In genomic region chr19:17499030-17499429, GRCh38 we compare ENCODE assay signal across 8 cellular contexts. TPM values are rescaled to one million over a fixed set of nuclear protein-coding genes. Genes with fewer than 3 reads are reported as not detected.
A peak's percentile ranks its signal among the peaks of the same experiment; 100 is the strongest.
DNase-seq lines count a peak whose midpoint lies in the region; ATAC-seq, FAIRE-seq and TF ChIP-seq lines count a peak whose summit lies in the region.
"Not testable (repeated sequence)": the region's sequence is repeated elsewhere in the genome, so short reads cannot be mapped to it uniquely, and the experiment has no call there.
"Had no signal": no experiment of that assay in that cellular context is flagged by ENCODE, and none has a peak within 500 bp of the region (broad histone marks: within the 10 kb centered on the region; RNA-seq: fewer than 3 reads in every experiment).

No MANE protein-coding gene starts in this region.

- not testable (repeated sequence) for TF ChIP-seq RAD21 in HepG2 (CRISPR knock-in tag; IDR thresholded peaks at IDR 0.05)

- not testable (repeated sequence) for TF ChIP-seq CTCF in MCF 10A (IDR thresholded peaks at IDR 0.05; ENCODE audit: unreplicated experiment); glutamatergic neuron (IDR thresholded peaks at IDR 0.05; ENCODE audit: partially characterized antibody, unreplicated experiment); osteoblast (IDR thresholded peaks at IDR 0.05; ENCODE audit: extremely low read depth, low read depth, low read length); spleen (IDR thresholded peaks at IDR 0.05 in 8 of 11, conservative IDR thresholded peaks at IDR 0.05 in 3 of 11)
- TF ChIP-seq CTCF in HepG2 (CRISPR knock-in tag; IDR thresholded peaks at IDR 0.05), result peak; percentile 45

- not testable (repeated sequence) for H4K20me1 ChIP-seq in HepG2 (ENCODE audit: insufficient read depth, low read length)
- peaks cover 10% of the 10 kb centered on the region for H4K20me1 ChIP-seq in osteoblast (ENCODE audit: insufficient read depth, low read length)

- in situ Hi-C loops in HepG2 (cut with HindIII; ENCODE audit: extremely low pct_ligation_motif_present, low pct_unique_long_range_greater_than_20kb), result not testable (repeated sequence)

- intact Hi-C loops in MCF 10A (cut with micrococcal nuclease), result loop anchor here (2.0 kb wide), 1 partner anchor 76 kb away; no protein-coding TSS in a partner anchor
- intact Hi-C loops in HepG2 (cut with micrococcal nuclease; ENCODE audit: unreplicated experiment); spleen (cut with DNase I; ENCODE audit: low total_unique reads): not testable (repeated sequence)

- H3K27ac Mint-ChIP-seq in MCF 10A (ENCODE audit: low read depth, unreplicated experiment), result peak overlapping the region; percentile 73
- H3K27ac Mint-ChIP-seq in glutamatergic neuron (ENCODE audit: unreplicated experiment), result not testable (repeated sequence)

- DNase-seq in ELF-1 (ENCODE audit: low read depth, low spot score), result peak; percentile 50
- DNase-seq in NCI-H2227 (lab: John Stamatoyannopoulos, UW; ENCODE audit: unreplicated experiment), result peak; percentile 24
- DNase-seq in MCF 10A (ENCODE audit: unreplicated experiment); HepG2 (ENCODE audit: low spot score); osteoblast (ENCODE audit: insufficient read length, low spot score, missing footprints); spleen: not testable (repeated sequence)
- peak; percentile 48 for DNase-seq in glutamatergic neuron

- not testable (repeated sequence) for BruUV-seq in MCF 10A (replicated peaks; lab: Mats Ljungman, UMichigan)
- TSS peak; percentile 88 for BruUV-seq in HepG2 (replicated peaks; lab: Mats Ljungman, UMichigan)

- H3K27me3 ChIP-seq in HepG2 (ENCODE audit: control insufficient read depth in 1 of 2, insufficient read depth in 2 of 2, low read length in 2 of 2); osteoblast (ENCODE audit: insufficient read depth, low read length); spleen (replicated peaks in 1 of 7): not testable (repeated sequence)

- CTCF ChIA-PET in MCF 10A (lab: Yijun Ruan, JAX), result interaction anchor here (0.6 kb wide), 1 partner anchor 1208 kb away, joined by 3 read pairs; no protein-coding TSS in a partner anchor
- CTCF ChIA-PET in HepG2 (lab: Yijun Ruan, JAX; ENCODE audit: low intra/inter-chr PET ratio, low total read pairs), result not testable (repeated sequence)

- H3K36me3 Mint-ChIP-seq in MCF 10A (ENCODE audit: insufficient read depth, unreplicated experiment), result peaks cover 32% of the 10 kb centered on the region
- not testable (repeated sequence) for H3K36me3 Mint-ChIP-seq in glutamatergic neuron (ENCODE audit: unreplicated experiment)

- H3K4me1 ChIP-seq in HepG2 (ENCODE audit: insufficient read depth, low read length), result peaks cover 40% of the 10 kb centered on the region
- H3K4me1 ChIP-seq in osteoblast (ENCODE audit: insufficient read depth, low read length), result peaks cover 12% of the 10 kb centered on the region
- H3K4me1 ChIP-seq in spleen, result peaks cover 0 to 58% (median 32%) of the 10 kb centered on the region in 6 donors

- H3K4me3 Mint-ChIP-seq in MCF 10A (ENCODE audit: unreplicated experiment); glutamatergic neuron (ENCODE audit: unreplicated experiment): not testable (repeated sequence)

- not testable (repeated sequence) for TF ChIP-seq EP300 in HepG2 (IDR thresholded peaks at IDR 0.05; ENCODE audit: low read depth in 2 of 2, low read length in 2 of 2); HepG2 (CRISPR knock-in tag; IDR thresholded peaks at IDR 0.05; ENCODE audit: borderline replicate concordance)

- 0 out of 2 replicates have a peak overlapping the region, but pooled peaks have one; percentile 15 for H3K9ac ChIP-seq in HepG2 (ENCODE audit: insufficient read depth, low read depth, low read length)

- TF ChIP-seq POLR2A in HepG2 (IDR thresholded peaks at IDR 0.05; ENCODE audit: insufficient read depth in 1 of 2, low read depth in 2 of 2, low read length in 2 of 2); spleen (IDR thresholded peaks at IDR 0.05): not testable (repeated sequence)

- H3K79me2 ChIP-seq in HepG2 (ENCODE audit: insufficient read depth, low read length), result not testable (repeated sequence)
- H3K79me2 ChIP-seq in osteoblast (ENCODE audit: insufficient read depth, low read length), result peaks cover 23% of the 10 kb centered on the region

- H3K27ac ChIP-seq in HepG2 (ENCODE audit: extremely low read length, insufficient read depth, low read length) (peak overlapping the region; percentile 22), osteoblast (ENCODE audit: low read depth, low read length) (peak overlapping the region; percentile 92), spleen (peak overlapping the region in 5 of 8 donors; percentile 48 to 85 (median 78))

- not testable (repeated sequence) for H3K27me3 Mint-ChIP-seq in MCF 10A (ENCODE audit: insufficient read depth, unreplicated experiment); glutamatergic neuron (ENCODE audit: unreplicated experiment)

- ATAC-seq in HepG2, result peak; percentile 54

- 23% methylated on average over 5 of the region's 11 CpGs for WGBS in HepG2 (ENCODE audit: low lambda C conversion rate)
- WGBS in spleen, 5 donors, result 71 to 81% (median 78%) methylated on average over 10 to 11 of the region's 11 CpGs

- H3K36me3 ChIP-seq in HepG2 (replicated peaks in 1 of 2; ENCODE audit: control insufficient read depth in 1 of 2, insufficient read depth in 2 of 2, low read length in 2 of 2), result not testable (repeated sequence)
- H3K36me3 ChIP-seq in osteoblast (ENCODE audit: insufficient read depth, low read length), result peaks cover 25% of the 10 kb centered on the region
- peaks cover 0 to 26% (median 2%) of the 10 kb centered on the region in 6 donors for H3K36me3 ChIP-seq in spleen

- H3K9me3 Mint-ChIP-seq in MCF 10A (ENCODE audit: unreplicated experiment); glutamatergic neuron (ENCODE audit: unreplicated experiment): not testable (repeated sequence)

- not testable (repeated sequence) for FAIRE-seq in HepG2 (lab: Jason Lieb, UNC)

- not testable (repeated sequence) for H3K9me3 ChIP-seq in HepG2 (ENCODE audit: low read length); osteoblast (ENCODE audit: low read depth, low read length); spleen

- H2AFZ ChIP-seq in HepG2 (ENCODE audit: low read length); osteoblast (ENCODE audit: low read length): not testable (repeated sequence)

- peak overlapping the region; percentile 73 for H3K4me2 ChIP-seq in HepG2 (ENCODE audit: low read depth, low read length)
- not testable (repeated sequence) for H3K4me2 ChIP-seq in osteoblast (ENCODE audit: insufficient read depth, low read length)

- H3K4me1 Mint-ChIP-seq in MCF 10A (ENCODE audit: insufficient read depth, unreplicated experiment), result peaks cover 15% of the 10 kb centered on the region
- not testable (repeated sequence) for H3K4me1 Mint-ChIP-seq in glutamatergic neuron (ENCODE audit: low read depth, unreplicated experiment)

- not testable (repeated sequence) for H3K4me3 ChIP-seq in HepG2 (replicated peaks in 1 of 3; ENCODE audit: insufficient read depth in 1 of 3, low read depth in 2 of 3, low read length in 3 of 3); osteoblast (ENCODE audit: insufficient read depth, low read length); spleen

- POLR2A ChIA-PET in MCF 10A (lab: Yijun Ruan, JAX), result interaction anchor here (2.5 kb wide), 1 partner anchor 12 kb away, joined by 13 read pairs; the partner anchor contains the start of gene PGLS
- POLR2A ChIA-PET in HepG2 (lab: Yijun Ruan, JAX), result interaction anchor here (1.2 to 3.6 kb wide), 5 partner anchors 11 to 93 kb away, joined by 3 to 45 read pairs (median 4); partner anchors contain the start of genes BST2, PGLS and SLC27A1

RNA-seq across cellular contexts. Expression of gene PGLS, which starts 12.4 kb away (rescaled TPM):
- total RNA-seq in MCF 10A (2022) (115 and 143 TPM in 2 replicates), glutamatergic neuron (ENCODE audit: unreplicated experiment) (66.0 TPM), HepG2 (2016; rRNA removed; fragmentation: Illumina TruSeq; extraction: Trizol) (33.8 and 36.7 TPM in 2 replicates), osteoblast (84.6 and 98.1 TPM in 2 replicates), spleen (100 to 1,000 TPM in 2 of 7 donors, 10 to 100 TPM in 5; 70.6 to 111 (median 83.7) TPM)
- total RNA-seq in HepG2 (2016; cell fraction: cytosol; rRNA removed; fragmentation: Illumina TruSeq; extraction: Trizol; ENCODE audit: low read depth), result 28.7 and 30.6 TPM in 2 replicates
- total RNA-seq in HepG2 (2016; cell fraction: insoluble cytoplasmic fraction; rRNA removed; fragmentation: Illumina TruSeq; extraction: Trizol), result 31.6 and 33.6 TPM in 2 replicates
- total RNA-seq in HepG2 (2016; cell fraction: membrane; rRNA removed; fragmentation: Illumina TruSeq; extraction: Trizol), result 36.0 and 41.5 TPM in 2 replicates
- total RNA-seq in HepG2 (2016; cell fraction: nucleus; rRNA removed; fragmentation: Illumina TruSeq; extraction: Trizol), result 18.4 and 23.5 TPM in 2 replicates
- polyA plus RNA-seq in HepG2 (2011; rRNA removed) (43.8 and 49.1 TPM in 2 replicates), spleen (100 to 1,000 TPM in 2 of 3 donors, 10 to 100 TPM in 1; 94.8 to 118 (median 109) TPM)
- 33.3 and 59.8 TPM in 2 replicates for polyA plus RNA-seq in HepG2 (2011; cell fraction: cytosol; rRNA removed)
- polyA plus RNA-seq in HepG2 (2011; cell fraction: nucleus; rRNA removed), result 74.2 and 74.7 TPM in 2 replicates
- 26.9 and 37.3 TPM in 2 replicates for polyA plus RNA-seq in HepG2 (2012)
- polyA plus RNA-seq in HepG2 (2016; cell fraction: cytosol; fragmentation: Illumina TruSeq; extraction: Trizol; ENCODE audit: low read depth), result 48.8 and 52.7 TPM in 2 replicates
- polyA plus RNA-seq in HepG2 (2016; cell fraction: insoluble cytoplasmic fraction; fragmentation: Illumina TruSeq; extraction: Trizol; ENCODE audit: low read depth), result 50.4 and 56.4 TPM in 2 replicates
- polyA plus RNA-seq in HepG2 (2016; cell fraction: membrane; fragmentation: Illumina TruSeq; extraction: Trizol; ENCODE audit: low read depth), result 55.3 and 57.7 TPM in 2 replicates
- polyA plus RNA-seq in HepG2 (2016; cell fraction: nucleus; fragmentation: Illumina TruSeq; extraction: Trizol; ENCODE audit: insufficient read depth, low read depth), result 47.8 and 49.3 TPM in 2 replicates
- polyA minus RNA-seq in HepG2 (2011; rRNA and poly(A)+ RNA removed; ENCODE audit: low replicate concordance), result 83.1 and 129 TPM in 2 replicates
- polyA minus RNA-seq in HepG2 (2011; cell fraction: cytosol; rRNA and poly(A)+ RNA removed), result 36.2 and 38.6 TPM in 2 replicates
- 19.7 and 23.1 TPM in 2 replicates for polyA minus RNA-seq in HepG2 (2011; cell fraction: nucleus; rRNA and poly(A)+ RNA removed)

RNA-seq across cellular contexts. Expression of gene SLC27A1, which starts 28.7 kb away (rescaled TPM):
- total RNA-seq in MCF 10A (2022) (3.4 and 5.0 TPM in 2 replicates), glutamatergic neuron (ENCODE audit: unreplicated experiment) (16.9 TPM), HepG2 (2016; rRNA removed; fragmentation: Illumina TruSeq; extraction: Trizol) (1.7 and 4.1 TPM in 2 replicates), osteoblast (47.4 and 64.4 TPM in 2 replicates), spleen (10 to 100 TPM; 11.3 to 23.3 (median 18.6) TPM)
- 0.71 and 0.79 TPM in 2 replicates for total RNA-seq in HepG2 (2016; cell fraction: cytosol; rRNA removed; fragmentation: Illumina TruSeq; extraction: Trizol; ENCODE audit: low read depth)
- total RNA-seq in HepG2 (2016; cell fraction: insoluble cytoplasmic fraction; rRNA removed; fragmentation: Illumina TruSeq; extraction: Trizol), result 1.7 and 4.7 TPM in 2 replicates
- total RNA-seq in HepG2 (2016; cell fraction: membrane; rRNA removed; fragmentation: Illumina TruSeq; extraction: Trizol), result 1.8 and 2.2 TPM in 2 replicates
- 4.2 and 7.1 TPM in 2 replicates for total RNA-seq in HepG2 (2016; cell fraction: nucleus; rRNA removed; fragmentation: Illumina TruSeq; extraction: Trizol)
- polyA plus RNA-seq in HepG2 (2011; rRNA removed) (8.7 and 8.8 TPM in 2 replicates), spleen (10 to 100 TPM in 1 of 3 donors, 1 to 10 TPM in 2; 4.8 to 14.7 (median 9.3) TPM)
- polyA plus RNA-seq in HepG2 (2011; cell fraction: cytosol; rRNA removed), result 5.6 and 8.5 TPM in 2 replicates
- polyA plus RNA-seq in HepG2 (2011; cell fraction: nucleus; rRNA removed), result 30.2 and 36.7 TPM in 2 replicates
- polyA plus RNA-seq in HepG2 (2012), result 4.1 and 6.3 TPM in 2 replicates
- polyA plus RNA-seq in HepG2 (2016; cell fraction: cytosol; fragmentation: Illumina TruSeq; extraction: Trizol; ENCODE audit: low read depth), result 0.52 and 0.53 TPM in 2 replicates
- polyA plus RNA-seq in HepG2 (2016; cell fraction: insoluble cytoplasmic fraction; fragmentation: Illumina TruSeq; extraction: Trizol; ENCODE audit: low read depth), result 1.3 and 1.7 TPM in 2 replicates
- polyA plus RNA-seq in HepG2 (2016; cell fraction: membrane; fragmentation: Illumina TruSeq; extraction: Trizol; ENCODE audit: low read depth), result 0.94 and 1.2 TPM in 2 replicates
- 9.9 and 10.8 TPM in 2 replicates for polyA plus RNA-seq in HepG2 (2016; cell fraction: nucleus; fragmentation: Illumina TruSeq; extraction: Trizol; ENCODE audit: insufficient read depth, low read depth)
- polyA minus RNA-seq in HepG2 (2011; rRNA and poly(A)+ RNA removed; ENCODE audit: low replicate concordance), result 1.1 and 18.4 TPM in 2 replicates
- polyA minus RNA-seq in HepG2 (2011; cell fraction: cytosol; rRNA and poly(A)+ RNA removed), result 7.5 and 11.5 TPM in 2 replicates
- 5.5 and 9.3 TPM in 2 replicates for polyA minus RNA-seq in HepG2 (2011; cell fraction: nucleus; rRNA and poly(A)+ RNA removed)

RNA-seq across cellular contexts. Expression of gene NXNL1, which starts 38.3 kb away (rescaled TPM):
- total RNA-seq in MCF 10A (2022) (not detected in 2 replicates), glutamatergic neuron (ENCODE audit: unreplicated experiment) (not detected), HepG2 (2016; rRNA removed; fragmentation: Illumina TruSeq; extraction: Trizol) (not detected in 2 replicates), osteoblast (not detected in 2 replicates), spleen (not detected)
- not detected in 2 replicates for total RNA-seq in HepG2 (2016; cell fraction: cytosol; rRNA removed; fragmentation: Illumina TruSeq; extraction: Trizol; ENCODE audit: low read depth)
- total RNA-seq in HepG2 (2016; cell fraction: insoluble cytoplasmic fraction; rRNA removed; fragmentation: Illumina TruSeq; extraction: Trizol), result not detected in 2 replicates
- total RNA-seq in HepG2 (2016; cell fraction: membrane; rRNA removed; fragmentation: Illumina TruSeq; extraction: Trizol), result not detected in 2 replicates
- total RNA-seq in HepG2 (2016; cell fraction: nucleus; rRNA removed; fragmentation: Illumina TruSeq; extraction: Trizol), result not detected in 2 replicates
- polyA plus RNA-seq in HepG2 (2011; rRNA removed) (not detected in 2 replicates), spleen (not detected)
- polyA plus RNA-seq in HepG2 (2011; cell fraction: cytosol; rRNA removed), result not detected in 2 replicates
- not detected in 2 replicates for polyA plus RNA-seq in HepG2 (2011; cell fraction: nucleus; rRNA removed)
- polyA plus RNA-seq in HepG2 (2012), result not detected in 2 replicates
- not detected in 2 replicates for polyA plus RNA-seq in HepG2 (2016; cell fraction: cytosol; fragmentation: Illumina TruSeq; extraction: Trizol; ENCODE audit: low read depth)
- not detected in 2 replicates for polyA plus RNA-seq in HepG2 (2016; cell fraction: insoluble cytoplasmic fraction; fragmentation: Illumina TruSeq; extraction: Trizol; ENCODE audit: low read depth)
- not detected in 2 replicates for polyA plus RNA-seq in HepG2 (2016; cell fraction: membrane; fragmentation: Illumina TruSeq; extraction: Trizol; ENCODE audit: low read depth)
- polyA plus RNA-seq in HepG2 (2016; cell fraction: nucleus; fragmentation: Illumina TruSeq; extraction: Trizol; ENCODE audit: insufficient read depth, low read depth), result not detected in 2 replicates
- not detected in 2 replicates for polyA minus RNA-seq in HepG2 (2011; rRNA and poly(A)+ RNA removed; ENCODE audit: low replicate concordance)
- polyA minus RNA-seq in HepG2 (2011; cell fraction: cytosol; rRNA and poly(A)+ RNA removed), result not detected in 2 replicates
- not detected in 2 replicates for polyA minus RNA-seq in HepG2 (2011; cell fraction: nucleus; rRNA and poly(A)+ RNA removed)
- total RNA-seq: CD8-positive, alpha-beta memory T cell had no signal
- polyA plus RNA-seq: CD8-positive, alpha-beta memory T cell had no signal

RNA-seq across cellular contexts. Expression of gene TMEM221, which starts 50.6 kb away (rescaled TPM):
- total RNA-seq in MCF 10A (2022) (not detected in 2 replicates), glutamatergic neuron (ENCODE audit: unreplicated experiment) (not detected), HepG2 (2016; rRNA removed; fragmentation: Illumina TruSeq; extraction: Trizol) (0.55 and 0.77 TPM in 2 replicates), osteoblast (not detected in 2 replicates), spleen (not detected)
- total RNA-seq in HepG2 (2016; cell fraction: cytosol; rRNA removed; fragmentation: Illumina TruSeq; extraction: Trizol; ENCODE audit: low read depth), result 0.51 and 0.53 TPM in 2 replicates
- 0.39 and 0.50 TPM in 2 replicates for total RNA-seq in HepG2 (2016; cell fraction: insoluble cytoplasmic fraction; rRNA removed; fragmentation: Illumina TruSeq; extraction: Trizol)
- total RNA-seq in HepG2 (2016; cell fraction: membrane; rRNA removed; fragmentation: Illumina TruSeq; extraction: Trizol), result 0.46 and 0.62 TPM in 2 replicates
- total RNA-seq in HepG2 (2016; cell fraction: nucleus; rRNA removed; fragmentation: Illumina TruSeq; extraction: Trizol), result 0.94 and 1.4 TPM in 2 replicates
- polyA plus RNA-seq in HepG2 (2011; rRNA removed) (0.27 and 0.33 TPM in 2 replicates), spleen (under 1 TPM in 2 of 3 donors, not detected in 1; 0.03 to 0.20 TPM)
- polyA plus RNA-seq in HepG2 (2011; cell fraction: cytosol; rRNA removed), result 0.19 and 0.24 TPM in 2 replicates
- polyA plus RNA-seq in HepG2 (2011; cell fraction: nucleus; rRNA removed), result 0.61 and 0.64 TPM in 2 replicates
- 0.43 and 0.50 TPM in 2 replicates for polyA plus RNA-seq in HepG2 (2012)
- 0.25 and 0.32 TPM in 2 replicates for polyA plus RNA-seq in HepG2 (2016; cell fraction: cytosol; fragmentation: Illumina TruSeq; extraction: Trizol; ENCODE audit: low read depth)
- 0.28 and 0.31 TPM in 2 replicates for polyA plus RNA-seq in HepG2 (2016; cell fraction: insoluble cytoplasmic fraction; fragmentation: Illumina TruSeq; extraction: Trizol; ENCODE audit: low read depth)
- polyA plus RNA-seq in HepG2 (2016; cell fraction: membrane; fragmentation: Illumina TruSeq; extraction: Trizol; ENCODE audit: low read depth), result 0.24 and 0.40 TPM in 2 replicates
- 1.3 and 2.0 TPM in 2 replicates for polyA plus RNA-seq in HepG2 (2016; cell fraction: nucleus; fragmentation: Illumina TruSeq; extraction: Trizol; ENCODE audit: insufficient read depth, low read depth)
- 0.14 and 0.36 TPM in 2 replicates for polyA minus RNA-seq in HepG2 (2011; rRNA and poly(A)+ RNA removed; ENCODE audit: low replicate concordance)
- not detected in 2 replicates for polyA minus RNA-seq in HepG2 (2011; cell fraction: cytosol; rRNA and poly(A)+ RNA removed)
- 0.52 TPM in 1 of 2 replicates, not detected in the other for polyA minus RNA-seq in HepG2 (2011; cell fraction: nucleus; rRNA and poly(A)+ RNA removed)
- total RNA-seq: CD8-positive, alpha-beta memory T cell had no signal
- polyA plus RNA-seq: CD8-positive, alpha-beta memory T cell had no signal

RNA-seq across cellular contexts. Expression of gene COLGALT1, which starts 56.4 kb away (rescaled TPM):
- 103 and 107 TPM in 2 replicates for total RNA-seq in MCF 10A (2022)
- 74.5 TPM for total RNA-seq in glutamatergic neuron (ENCODE audit: unreplicated experiment)
- 33.3 and 58.0 TPM in 2 replicates for total RNA-seq in HepG2 (2016; rRNA removed; fragmentation: Illumina TruSeq; extraction: Trizol)
- 9.3 and 10.3 TPM in 2 replicates for total RNA-seq in HepG2 (2016; cell fraction: cytosol; rRNA removed; fragmentation: Illumina TruSeq; extraction: Trizol; ENCODE audit: low read depth)
- 33.6 and 57.7 TPM in 2 replicates for total RNA-seq in HepG2 (2016; cell fraction: insoluble cytoplasmic fraction; rRNA removed; fragmentation: Illumina TruSeq; extraction: Trizol)
- total RNA-seq in HepG2 (2016; cell fraction: membrane; rRNA removed; fragmentation: Illumina TruSeq; extraction: Trizol), result 32.5 and 35.6 TPM in 2 replicates
- 53.1 and 65.6 TPM in 2 replicates for total RNA-seq in HepG2 (2016; cell fraction: nucleus; rRNA removed; fragmentation: Illumina TruSeq; extraction: Trizol)
- polyA plus RNA-seq in HepG2 (2011; rRNA removed), result 196 and 211 TPM in 2 replicates
- polyA plus RNA-seq in HepG2 (2011; cell fraction: cytosol; rRNA removed), result 111 and 141 TPM in 2 replicates
- 153 and 157 TPM in 2 replicates for polyA plus RNA-seq in HepG2 (2011; cell fraction: nucleus; rRNA removed)
- polyA plus RNA-seq in HepG2 (2012), result 58.7 and 87.4 TPM in 2 replicates
- polyA plus RNA-seq in HepG2 (2016; cell fraction: cytosol; fragmentation: Illumina TruSeq; extraction: Trizol; ENCODE audit: low read depth), result 9.2 and 9.8 TPM in 2 replicates
- polyA plus RNA-seq in HepG2 (2016; cell fraction: insoluble cytoplasmic fraction; fragmentation: Illumina TruSeq; extraction: Trizol; ENCODE audit: low read depth), result 35.7 and 38.2 TPM in 2 replicates
- 23.4 and 28.7 TPM in 2 replicates for polyA plus RNA-seq in HepG2 (2016; cell fraction: membrane; fragmentation: Illumina TruSeq; extraction: Trizol; ENCODE audit: low read depth)
- 111 TPM in 2 replicates for polyA plus RNA-seq in HepG2 (2016; cell fraction: nucleus; fragmentation: Illumina TruSeq; extraction: Trizol; ENCODE audit: insufficient read depth, low read depth)
- 360 and 644 TPM in 2 replicates for polyA minus RNA-seq in HepG2 (2011; rRNA and poly(A)+ RNA removed; ENCODE audit: low replicate concordance)
- polyA minus RNA-seq in HepG2 (2011; cell fraction: cytosol; rRNA and poly(A)+ RNA removed), result 74.1 and 77.3 TPM in 2 replicates
- polyA minus RNA-seq in HepG2 (2011; cell fraction: nucleus; rRNA and poly(A)+ RNA removed), result 32.0 and 33.2 TPM in 2 replicates
- total RNA-seq in osteoblast, result 106 and 108 TPM in 2 replicates
- 100 to 1,000 TPM in 4 of 7 donors, 10 to 100 TPM in 3; 89.4 to 146 (median 116) TPM for total RNA-seq in spleen
- polyA plus RNA-seq in spleen, result 10 to 100 TPM; 52.4 to 86.4 (median 83.1) TPM

Comparison
In these comparisons a context has a peak if more than half of its experiments do, and no peak if none do; other contexts are left out.
1. H3K27ac ChIP-seq: peak in every context shown above with its lines; median percentile 92 in osteoblast; 78 in spleen; 22 in HepG2.